8 cellular contexts compared by ENCODE assay signal in the genomic region with DNA sequence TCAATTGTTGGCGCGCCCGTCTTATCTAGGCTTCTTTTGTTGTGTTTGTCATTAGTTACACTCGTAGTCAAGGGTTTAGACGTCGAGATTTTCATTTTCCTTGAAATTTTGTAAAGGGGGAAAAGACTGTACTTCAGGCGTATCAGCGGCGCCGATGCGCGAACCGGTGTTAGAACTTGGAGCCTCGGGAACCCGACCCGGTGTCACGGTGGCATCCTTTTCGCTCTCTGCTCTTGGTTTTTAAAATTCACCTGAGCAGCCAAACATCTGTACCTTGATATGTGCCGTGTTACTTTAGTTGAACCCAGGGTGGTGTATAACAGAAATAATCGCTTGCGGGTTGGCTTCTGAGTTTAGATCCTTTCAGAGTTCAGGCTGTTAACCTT. TPM values are rescaled to one million over a fixed set of nuclear protein-coding genes. Genes with fewer than 3 reads are reported as not detected.
DNase-seq lines count a peak whose midpoint lies in the region; ATAC-seq lines count a peak whose summit lies in the region.

No MANE protein-coding gene starts in this region.

- no peak for DNase-seq in activated CD8-positive, alpha-beta memory T cell treated with anti-CD3 and anti-CD28 coated beads, Interleukin-2, amount 10 ng/mL, durations not matched to agents 7 days and 5 days
- DNase-seq in activated CD8-positive, alpha-beta memory T cell treated with anti-CD3 and anti-CD28 coated beads for 24 hours, result no peak
- no peak for DNase-seq in activated naive CD4-positive, alpha-beta T cell treated with anti-CD3 and anti-CD28 coated beads, Interleukin-2, amount 10 ng/mL, durations not matched to agents 7 days and 5 days
- DNase-seq in immature natural killer cell (no peak), NCI-H1092 treated with DMSO at 0.1 percent for 48 hours (lab: John Stamatoyannopoulos, UW) (no peak)

- H3K27ac Mint-ChIP-seq in activated CD8-positive, alpha-beta memory T cell treated with anti-CD3 and anti-CD28 coated beads, Interleukin-2, amount 10 ng/mL, durations not matched to agents 7 days and 5 days, result peak overlapping the region; percentile 84
- peak overlapping the region; percentile 94 for H3K27ac Mint-ChIP-seq in activated naive CD4-positive, alpha-beta T cell treated with anti-CD3 and anti-CD28 coated beads, Interleukin-2, amount 10 ng/mL, durations not matched to agents 7 days and 5 days
- H3K27ac Mint-ChIP-seq in immature natural killer cell, result peak overlapping the region; percentile 91 to 95 (median 94)

- no peaks in the 10 kb centered on the region for H3K9me3 Mint-ChIP-seq in activated CD8-positive, alpha-beta memory T cell treated with anti-CD3 and anti-CD28 coated beads, Interleukin-2, amount 10 ng/mL, durations not matched to agents 7 days and 5 days (ENCODE audit: low read depth)
- no peaks in the 10 kb centered on the region for H3K9me3 Mint-ChIP-seq in activated naive CD4-positive, alpha-beta T cell treated with anti-CD3 and anti-CD28 coated beads, Interleukin-2, amount 10 ng/mL, durations not matched to agents 7 days and 5 days
- no peaks in the 10 kb centered on the region for H3K9me3 Mint-ChIP-seq in immature natural killer cell

- peak overlapping the region; percentile 89 for H3K4me3 Mint-ChIP-seq in activated CD8-positive, alpha-beta memory T cell treated with anti-CD3 and anti-CD28 coated beads, Interleukin-2, amount 10 ng/mL, durations not matched to agents 7 days and 5 days
- peak overlapping the region; percentile 86 for H3K4me3 Mint-ChIP-seq in activated naive CD4-positive, alpha-beta T cell treated with anti-CD3 and anti-CD28 coated beads, Interleukin-2, amount 10 ng/mL, durations not matched to agents 7 days and 5 days
- peak overlapping the region; percentile 89 to 97 (median 94) for H3K4me3 Mint-ChIP-seq in immature natural killer cell

- no peak for ATAC-seq in activated CD8-positive, alpha-beta memory T cell treated with anti-CD3 and anti-CD28 coated beads, Interleukin-2, amount 10 ng/mL, durations not matched to agents 7 days and 5 days
- ATAC-seq in GM21723 (IDR thresholded peaks at IDR 0.05; ENCODE audit: unreplicated experiment) (no peak), HG03139 (IDR thresholded peaks at IDR 0.05; ENCODE audit: unreplicated experiment) (no peak)

- CTCF ChIA-PET in activated CD8-positive, alpha-beta memory T cell treated with anti-CD3 and anti-CD28 coated beads, Interleukin-2, amount 10 ng/mL, durations not matched to agents 7 days and 5 days (lab: Charles Lee), result interaction anchor here (1.0 to 6.2 kb wide), 4 partner anchors 11 to 82 kb away, joined by 3 to 33 read pairs (median 6); partner anchors contain the start of gene NPC1
- CTCF ChIA-PET in activated naive CD4-positive, alpha-beta T cell treated with anti-CD3 and anti-CD28 coated beads, Interleukin-2, amount 10 ng/mL, durations not matched to agents 7 days and 5 days (lab: Charles Lee), result interaction anchor here (3.4 kb wide), 1 partner anchor 12 kb away, joined by 16 read pairs; no protein-coding TSS in a partner anchor

- H3K4me1 Mint-ChIP-seq in activated CD8-positive, alpha-beta memory T cell treated with anti-CD3 and anti-CD28 coated beads, Interleukin-2, amount 10 ng/mL, durations not matched to agents 7 days and 5 days, result peaks cover 41% of the 10 kb centered on the region
- peaks cover 58% of the 10 kb centered on the region for H3K4me1 Mint-ChIP-seq in activated naive CD4-positive, alpha-beta T cell treated with anti-CD3 and anti-CD28 coated beads, Interleukin-2, amount 10 ng/mL, durations not matched to agents 7 days and 5 days
- peaks cover 59 to 83% of the 10 kb centered on the region in 2 donors for H3K4me1 Mint-ChIP-seq in immature natural killer cell

- H3K27me3 Mint-ChIP-seq in activated CD8-positive, alpha-beta memory T cell treated with anti-CD3 and anti-CD28 coated beads, Interleukin-2, amount 10 ng/mL, durations not matched to agents 7 days and 5 days, result no peaks in the 10 kb centered on the region
- no peaks in the 10 kb centered on the region for H3K27me3 Mint-ChIP-seq in activated naive CD4-positive, alpha-beta T cell treated with anti-CD3 and anti-CD28 coated beads, Interleukin-2, amount 10 ng/mL, durations not matched to agents 7 days and 5 days
- H3K27me3 Mint-ChIP-seq in immature natural killer cell (ENCODE audit: low read depth in 3 of 3), result peaks cover 13 to 29% (median 20%) of the 10 kb centered on the region in 3 donors

- H3K36me3 Mint-ChIP-seq in activated CD8-positive, alpha-beta memory T cell treated with anti-CD3 and anti-CD28 coated beads, Interleukin-2, amount 10 ng/mL, durations not matched to agents 7 days and 5 days, result peaks cover 24% of the 10 kb centered on the region
- peaks cover 33% of the 10 kb centered on the region for H3K36me3 Mint-ChIP-seq in activated naive CD4-positive, alpha-beta T cell treated with anti-CD3 and anti-CD28 coated beads, Interleukin-2, amount 10 ng/mL, durations not matched to agents 7 days and 5 days
- H3K36me3 Mint-ChIP-seq in immature natural killer cell, result peaks cover 8 to 22% (median 20%) of the 10 kb centered on the region in 3 donors

- peak overlapping the region; percentile 57 for H3K27ac ChIP-seq in temporal lobe (ENCODE audit: low read depth, low read length)

RNA-seq across cellular contexts. Expression of gene RMC1, which starts 0.6 kb away (rescaled TPM):
- total RNA-seq in activated CD8-positive, alpha-beta memory T cell treated with anti-CD3 and anti-CD28 coated beads, Interleukin-2, amount 10 ng/mL, durations not matched to agents 7 days and 5 days, result 10 to 100 TPM; 48.7 to 51.7 TPM
- 10 to 100 TPM; 33.4 to 67.1 (median 39.0) TPM for polyA plus RNA-seq in immature natural killer cell
- 22.4 TPM for total RNA-seq in temporal lobe

RNA-seq across cellular contexts. Expression of gene RIOK3, which starts 50.9 kb away (rescaled TPM):
- 10 to 100 TPM; 47.9 to 63.4 TPM for total RNA-seq in activated CD8-positive, alpha-beta memory T cell treated with anti-CD3 and anti-CD28 coated beads, Interleukin-2, amount 10 ng/mL, durations not matched to agents 7 days and 5 days
- 10 to 100 TPM; 48.6 to 79.3 (median 72.8) TPM for polyA plus RNA-seq in immature natural killer cell
- total RNA-seq in temporal lobe, result 42.8 TPM
